Comparison of ENCODE assay signal across 18 cellular contexts in genomic region chr10:9296206-9296605, GRCh38.
"Had no signal": no experiment of that assay in that cellular context is flagged by ENCODE, and none has a peak within 500 bp of the region (broad histone marks: within the 10 kb centered on the region; RNA-seq: fewer than 3 reads in every experiment).

No MANE protein-coding gene starts in this region.

- H3K9me3 ChIP-seq: mucosa of descending colon, pancreas, sigmoid colon, stomach had no signal

- ATAC-seq: activated CD4-positive, CD25-positive, alpha-beta regulatory T cell treated with anti-CD3 and anti-CD28 coated beads, Interleukin-2, amount 50 U/mL, for 24 hours; foreskin keratinocyte; left ventricle myocardium superior; mucosa of descending colon; naive thymus-derived CD8-positive, alpha-beta T cell; pancreas had no signal

- DNase-seq: activated CD4-positive, alpha-beta T cell treated with anti-CD3 and anti-CD28 coated beads, Interleukin-2, amount 50 U/mL, for 48 hours; activated naive CD4-positive, alpha-beta T cell treated with anti-CD3 and anti-CD28 coated beads, Interleukin-2, amount 10 ng/mL, durations not matched to agents 7 days and 5 days; caudate nucleus; foreskin keratinocyte; glutamatergic neuron; kidney glomerular epithelial cell; left ventricle myocardium superior; mucosa of descending colon; naive thymus-derived CD8-positive, alpha-beta T cell; pancreas; sigmoid colon; stimulated activated CD4-positive, alpha-beta T cell treated with anti-CD3 and anti-CD28 coated beads, Interleukin-1b, Interleukin-23, amount 100 ng/mL, for 48 hours; stomach had no signal

- H3K27me3 Mint-ChIP-seq: activated naive CD4-positive, alpha-beta T cell treated with anti-CD3 and anti-CD28 coated beads, Interleukin-2, amount 10 ng/mL, durations not matched to agents 7 days and 5 days; memory B cell had no signal

- H3K4me3 Mint-ChIP-seq: activated naive CD4-positive, alpha-beta T cell treated with anti-CD3 and anti-CD28 coated beads, Interleukin-2, amount 10 ng/mL, durations not matched to agents 7 days and 5 days; memory B cell; naive thymus-derived CD8-positive, alpha-beta T cell had no signal

- H3K36me3 Mint-ChIP-seq: activated naive CD4-positive, alpha-beta T cell treated with anti-CD3 and anti-CD28 coated beads, Interleukin-2, amount 10 ng/mL, durations not matched to agents 7 days and 5 days; memory B cell; naive thymus-derived CD8-positive, alpha-beta T cell had no signal

- FAIRE-seq: colon, endometrium, pancreas had no signal

- H3K27ac ChIP-seq: foreskin keratinocyte, pancreas, sigmoid colon, stomach had no signal

- H3K4me3 ChIP-seq: mucosa of descending colon, pancreas, sigmoid colon, stomach had no signal

- H3K27me3 ChIP-seq: foreskin keratinocyte, pancreas, sigmoid colon, stomach had no signal

- H3K36me3 ChIP-seq: pancreas, sigmoid colon, stomach had no signal

- H3K4me1 ChIP-seq: foreskin keratinocyte, pancreas, sigmoid colon, stomach had no signal

- H3K9me3 Mint-ChIP-seq: activated naive CD4-positive, alpha-beta T cell treated with anti-CD3 and anti-CD28 coated beads, Interleukin-2, amount 10 ng/mL, durations not matched to agents 7 days and 5 days; memory B cell; naive thymus-derived CD8-positive, alpha-beta T cell had no signal

- H3K27ac Mint-ChIP-seq: activated naive CD4-positive, alpha-beta T cell treated with anti-CD3 and anti-CD28 coated beads, Interleukin-2, amount 10 ng/mL, durations not matched to agents 7 days and 5 days; activated T-helper 2 cell treated with anti-CD3 and anti-CD28 coated beads, Interferon-gamma antibody, Interleukin-2, Interleukin-4, amounts not matched to agents 10 μg/mL and 5 μg/mL and 100 μg/mL, durations not matched to agents 14 hours and 24 hours and 36 hours; memory B cell; naive thymus-derived CD8-positive, alpha-beta T cell had no signal
